In the genomic region with DNA sequence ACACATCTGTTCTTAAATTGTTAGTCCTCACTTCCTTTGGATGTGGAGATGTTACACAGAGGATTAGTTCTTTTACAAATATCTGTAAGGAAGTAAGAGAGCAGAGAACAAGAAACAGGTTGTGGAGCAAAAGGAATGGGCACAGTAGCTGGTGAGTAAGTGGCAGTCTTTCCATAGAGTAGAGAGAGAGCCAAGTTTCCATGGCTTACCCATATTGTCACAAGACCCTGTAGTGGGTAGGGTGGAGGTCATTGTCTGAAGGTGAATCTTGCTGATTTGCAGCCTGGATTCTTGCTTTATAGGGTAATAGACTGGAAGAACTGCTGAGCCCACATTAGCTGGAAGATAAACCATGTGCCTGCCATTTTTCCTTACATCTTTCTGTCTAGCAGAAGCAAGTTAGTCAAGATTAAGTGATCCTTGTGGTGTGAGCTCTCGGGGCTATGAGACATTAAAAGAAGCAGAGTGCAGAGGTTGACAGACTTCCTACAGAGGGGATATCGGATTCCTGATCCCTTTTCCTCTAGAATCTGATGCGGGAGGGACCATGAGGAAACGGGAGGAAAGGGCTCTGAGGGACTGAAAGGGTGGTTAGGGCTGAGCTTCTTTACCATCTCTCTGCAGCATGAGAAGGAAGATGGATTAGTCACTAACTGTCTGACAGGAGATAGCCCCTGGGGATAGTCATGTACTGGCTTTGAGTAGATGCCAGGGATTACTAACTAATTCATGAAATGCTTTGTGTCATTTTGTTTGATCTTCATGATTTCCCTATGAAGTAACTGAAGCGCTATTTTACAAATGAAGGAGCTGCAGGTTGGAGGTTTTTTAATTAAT, we compare ENCODE assay signal across 9 cellular contexts. TPM values are rescaled to one million over a fixed set of nuclear protein-coding genes. Genes with fewer than 3 reads are reported as not detected.
DNase-seq lines count a peak whose midpoint lies in the region; ATAC-seq and TF ChIP-seq lines count a peak whose summit lies in the region.
"Had no signal": no experiment of that assay in that cellular context is flagged by ENCODE, and none has a peak within 500 bp of the region (broad histone marks: within the 10 kb centered on the region; RNA-seq: fewer than 3 reads in every experiment).

No MANE protein-coding gene starts in this region.

- no peaks in the 10 kb centered on the region for H3K9me3 Mint-ChIP-seq in neural crest cell
- no peaks in the 10 kb centered on the region for H3K9me3 Mint-ChIP-seq in stimulated activated naive B cell treated with anti-CD40 and anti-IgM and Interleukin-4, amounts not matched to agents 10 μg/mL and 1 μg/mL and 100 μg/mL, for 72 hours

- DNase-seq in EH (ENCODE audit: low read depth) (peak; percentile 92), NB4 (ENCODE audit: low read depth) (peak; percentile 68), neural crest cell (ENCODE audit: low read depth, low spot score) (no peak), NCI-H526 treated with DMSO at 0.1 percent for 48 hours (lab: John Stamatoyannopoulos, UW) (no peak), UCSD-AML1 (lab: John Stamatoyannopoulos, UW; ENCODE audit: unreplicated experiment) (no peak)
- no peak for DNase-seq in stimulated activated naive B cell treated with anti-CD40 and anti-IgM and Interleukin-4, amounts not matched to agents 10 μg/mL and 1 μg/mL and 100 μg/mL, for 72 hours
- DNase-seq: activated gamma-delta T cell treated with Interleukin-2 at 50 U/mL for 16 hours had no signal

- H3K27ac Mint-ChIP-seq in neural crest cell (ENCODE audit: unreplicated experiment): peak overlapping the region; percentile 15
- H3K27ac Mint-ChIP-seq in stimulated activated naive B cell treated with anti-CD40 and anti-IgM and Interleukin-4, amounts not matched to agents 10 μg/mL and 1 μg/mL and 100 μg/mL, for 72 hours: no peak overlapping the region

- no peak for ATAC-seq in HG02970 (IDR thresholded peaks at IDR 0.05; ENCODE audit: low FRiP score, unreplicated experiment)
- no peak for ATAC-seq in stimulated activated naive B cell treated with anti-CD40 and anti-IgM and Interleukin-4, amounts not matched to agents 10 μg/mL and 1 μg/mL and 100 μg/mL, for 72 hours (replicated peaks)

- peak overlapping the region; percentile 57 for H3K27ac ChIP-seq in cingulate gyrus (ENCODE audit: low read depth, low read length)

- peaks cover 12% of the 10 kb centered on the region for H3K36me3 Mint-ChIP-seq in neural crest cell (ENCODE audit: low read depth)
- H3K36me3 Mint-ChIP-seq in stimulated activated naive B cell treated with anti-CD40 and anti-IgM and Interleukin-4, amounts not matched to agents 10 μg/mL and 1 μg/mL and 100 μg/mL, for 72 hours: peaks cover 28 to 48% of the 10 kb centered on the region in 2 donors

- TF ChIP-seq POLR2A in NB4 (IDR thresholded peaks at IDR 0.05; ENCODE audit: extremely low read depth, insufficient read length): no peak

- no peak overlapping the region for H3K4me3 Mint-ChIP-seq in neural crest cell
- H3K4me3 Mint-ChIP-seq in stimulated activated naive B cell treated with anti-CD40 and anti-IgM and Interleukin-4, amounts not matched to agents 10 μg/mL and 1 μg/mL and 100 μg/mL, for 72 hours: no peak overlapping the region

- H3K27me3 Mint-ChIP-seq in neural crest cell (ENCODE audit: low read depth): no peaks in the 10 kb centered on the region
- no peaks in the 10 kb centered on the region for H3K27me3 Mint-ChIP-seq in stimulated activated naive B cell treated with anti-CD40 and anti-IgM and Interleukin-4, amounts not matched to agents 10 μg/mL and 1 μg/mL and 100 μg/mL, for 72 hours

- no peak for TF ChIP-seq CTCF in NB4 (IDR thresholded peaks at IDR 0.05; ENCODE audit: low read depth, low read length)
- no peak for TF ChIP-seq CTCF in neural crest cell (conservative IDR thresholded peaks at IDR 0.05)

- peaks cover 33% of the 10 kb centered on the region for H3K4me1 Mint-ChIP-seq in neural crest cell
- H3K4me1 Mint-ChIP-seq in stimulated activated naive B cell treated with anti-CD40 and anti-IgM and Interleukin-4, amounts not matched to agents 10 μg/mL and 1 μg/mL and 100 μg/mL, for 72 hours: peaks cover 8 to 11% of the 10 kb centered on the region in 2 donors

- H3K4me3 ChIP-seq in NB4 (ENCODE audit: low read depth, low read length): no peak overlapping the region

RNA-seq across cellular contexts. Expression of gene LRTM2, which starts 44.0 kb away (rescaled TPM):
- 0.19 TPM in 1 of 2 replicates, not detected in the other for total RNA-seq in neural crest cell

Comparison
In these comparisons a context has a peak if more than half of its experiments do, and no peak if none do; other contexts are left out.
1. DNase-seq: peak in EH (single experiment) and NB4 (single experiment); none in neural crest cell (single experiment), NCI-H526 treated with DMSO at 0.1 percent for 48 hours (single experiment), UCSD-AML1 (single experiment) and stimulated activated naive B cell treated with anti-CD40 and anti-IgM and Interleukin-4, amounts not matched to agents 10 μg/mL and 1 μg/mL and 100 μg/mL, for 72 hours (single experiment).